In the genomic region with DNA sequence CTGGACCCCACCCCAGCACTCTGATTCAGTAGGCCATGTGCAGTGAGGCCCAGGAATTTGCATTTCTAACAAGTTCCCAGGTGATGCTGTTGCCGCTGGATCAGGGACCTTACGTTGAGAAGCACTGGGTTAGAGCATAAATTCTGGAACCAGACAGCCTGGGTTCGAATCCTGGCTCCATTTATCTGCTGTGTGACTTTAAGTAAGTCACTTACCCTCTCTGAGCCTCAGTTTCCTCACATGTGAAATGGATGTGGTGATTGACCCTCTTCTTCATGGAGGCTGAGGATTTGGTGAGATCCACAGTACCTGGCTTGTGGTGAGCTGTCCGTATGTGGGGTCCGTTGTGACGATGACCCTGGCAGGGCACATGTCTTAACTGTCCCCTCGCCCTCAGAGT, we compare ENCODE assay signal across 31 cellular contexts. TPM values are rescaled to one million over a fixed set of nuclear protein-coding genes. Genes with fewer than 3 reads are reported as not detected.
"Had no signal": no experiment of that assay in that cellular context is flagged by ENCODE, and none has a peak within 500 bp of the region (broad histone marks: within the 10 kb centered on the region; RNA-seq: fewer than 3 reads in every experiment).

No MANE protein-coding gene starts in this region.

- H3K4me3 ChIP-seq: ascending aorta, body of pancreas, MG63, SK-N-MC had no signal

- H3K27ac Mint-ChIP-seq: activated T-cell treated with anti-CD3 and anti-CD28 coated beads, Interleukin-2, amount 50 U/mL, for 72 hours had no signal

- H3K27me3 ChIP-seq: ascending aorta, body of pancreas, MG63 had no signal

- H3K36me3 ChIP-seq: MG63 had no signal

- H3K4me3 Mint-ChIP-seq: activated T-cell treated with anti-CD3 and anti-CD28 coated beads, Interleukin-2, amount 50 U/mL, for 72 hours had no signal

- H3K27ac ChIP-seq: ascending aorta, body of pancreas, KMS-11, SK-N-MC had no signal

- ATAC-seq: activated T-cell treated with anti-CD3 and anti-CD28 coated beads, Interleukin-2, amount 50 U/mL, for 72 hours; body of pancreas; Panc1; Right ventricle myocardium inferior had no signal

- DNase-seq: activated CD4-positive, alpha-beta T cell treated with anti-CD3 and anti-CD28 coated beads for 48 hours; activated CD4-positive, alpha-beta T cell treated with anti-CD3 and anti-CD28 coated beads, Interleukin-2, amount 50 U/mL, for 4 hours; activated CD4-positive, CD25-positive, alpha-beta regulatory T cell treated with anti-CD3 and anti-CD28 coated beads, Interleukin-2, amount 50 U/mL, for 72 hours; activated CD8-positive, alpha-beta memory T cell treated with anti-CD3 and anti-CD28 coated beads for 24 hours; activated naive CD4-positive, alpha-beta T cell treated with anti-CD3 and anti-CD28 coated beads, Interleukin-2, amount 50 U/mL, for 16 hours; activated T-cell treated with anti-CD3 and anti-CD28 coated beads, Interleukin-2, amount 50 U/mL, for 72 hours; amniotic stem cell; body of pancreas; central memory CD4-positive, alpha-beta T cell; MG63; MV-4-11; NCI-H1092 treated with DMSO at 0.1 percent for 48 hours; NCI-H1417 treated with DMSO at 0.1 percent for 48 hours; NCI-H1694; NCI-H2029; NCI-H2107; NCI-H2171 treated with DMSO at 0.1 percent for 48 hours; NCI-H226; NCI-H510A; NCI-H526 treated with DMSO at 0.1 percent for 48 hours; NK-92 treated with Interleukin-12 subunit alpha and Interleukin-12 subunit beta, amount 100 ng/mL, for 24 hours; OCI-M1; RPMI8226; SW 1271 had no signal

- FAIRE-seq: bronchial epithelial cell had no signal

- H3K9me3 Mint-ChIP-seq: activated T-cell treated with anti-CD3 and anti-CD28 coated beads, Interleukin-2, amount 50 U/mL, for 72 hours had no signal

- H3K9ac ChIP-seq: KMS-11 had no signal

- H3K4me2 ChIP-seq: KMS-11 had no signal

- H3K4me1 ChIP-seq: ascending aorta, body of pancreas had no signal

- H3K9me3 ChIP-seq: ascending aorta, body of pancreas, MG63 had no signal

RNA-seq across cellular contexts. Expression of gene HIPK4, which starts 15.9 kb away (rescaled TPM):
- total RNA-seq: ascending aorta; body of pancreas; Right ventricle myocardium inferior; T-helper 1 cell treated with Interleukin-12 subunit alpha and Interleukin-12 subunit beta and Interleukin-4 antibody, amounts not matched to agents 30 ng/mL and 1 ng/mL, for 36 hours had no signal
